8 cellular contexts compared by ENCODE assay signal in genomic region chr7:30062587-30062986, GRCh38. TPM values are rescaled to one million over a fixed set of nuclear protein-coding genes. Genes with fewer than 3 reads are reported as not detected.
DNase-seq lines count a peak whose midpoint lies in the region; ATAC-seq, FAIRE-seq and TF ChIP-seq lines count a peak whose summit lies in the region.

No MANE protein-coding gene starts in this region.

- no peaks in the 10 kb centered on the region for H3K9me3 ChIP-seq in left lung

- H3K27me3 ChIP-seq in bronchial epithelial cell (ENCODE audit: control insufficient read depth, insufficient read depth, low read length) (no peaks in the 10 kb centered on the region), left lung (no peaks in the 10 kb centered on the region)

- peaks cover 0 to under 1% of the 10 kb centered on the region in 2 donors for H3K4me1 ChIP-seq in left lung

- DNase-seq in Daoy (ENCODE audit: low read depth) (peak; percentile 36), H54 (ENCODE audit: insufficient read length, low spot score) (no peak), NCI-H460 (ENCODE audit: extremely low read depth, low read depth) (peak; percentile 20), bronchial epithelial cell (ENCODE audit: low read depth) (peak; percentile 22), left lung (no peak)

- H3K4me3 ChIP-seq in bronchial epithelial cell (ENCODE audit: low read depth, low read length), result no peak overlapping the region
- no peak overlapping the region for H3K4me3 ChIP-seq in left lung

- no peak for TF ChIP-seq POLR2A in H54 (IDR thresholded peaks at IDR 0.05; ENCODE audit: low read depth, low read length)

- intact Hi-C loops in left lung (cut with DNase I), result loop anchor here in 1 of 2 donors (10.0 kb wide), 1 partner anchor 318 kb away; no protein-coding TSS in a partner anchor

- no peak for TF ChIP-seq CTCF in bronchial epithelial cell (IDR thresholded peaks at IDR 0.05; ENCODE audit: insufficient read depth, low read length, severe bottlenecking)
- TF ChIP-seq CTCF in left lung (IDR thresholded peaks at IDR 0.05), result peak in 1 of 2 donors; percentile 40

- ATAC-seq in left lung, result peak; percentile 89
- ATAC-seq in HG03025 (IDR thresholded peaks at IDR 0.05; ENCODE audit: low FRiP score, unreplicated experiment), result no peak
- no peak for ATAC-seq in GM18519 (IDR thresholded peaks at IDR 0.05; ENCODE audit: low FRiP score, unreplicated experiment)
- no peak for ATAC-seq in GM19395 (IDR thresholded peaks at IDR 0.05; ENCODE audit: unreplicated experiment)

- FAIRE-seq in H54 (lab: Jason Lieb, UNC) (peak; percentile 67), bronchial epithelial cell (lab: Jason Lieb, UNC) (no peak)

- no peak overlapping the region for H3K27ac ChIP-seq in left lung

- peaks cover 2% of the 10 kb centered on the region for H3K36me3 ChIP-seq in bronchial epithelial cell (ENCODE audit: control insufficient read depth, insufficient read depth, low read length)
- peaks cover 0 to 5% of the 10 kb centered on the region in 2 donors for H3K36me3 ChIP-seq in left lung

RNA-seq across cellular contexts. Expression of gene PLEKHA8, which starts 34.4 kb away (rescaled TPM):
- 21.0 and 23.2 TPM in 2 replicates for total RNA-seq in Daoy (2014; rRNA removed; shearing (Covaris generic))
- 15.5 and 18.3 TPM in 2 replicates for total RNA-seq in NCI-H460 (2014; rRNA removed; shearing (Covaris generic))
- polyA plus RNA-seq in NCI-H460 (2014; cell fraction: nucleus; rRNA removed), result 8.3 and 12.0 TPM in 2 replicates
- total RNA-seq in bronchial epithelial cell (17.0 and 17.1 TPM in 2 replicates), left lung (10 to 100 TPM in 1 of 2 donors, 1 to 10 TPM in 1; 9.8 to 13.2 TPM)

RNA-seq across cellular contexts. Expression of gene FKBP14, which starts 36.1 kb away (rescaled TPM):
- total RNA-seq in Daoy (2014; rRNA removed; shearing (Covaris generic)), result 47.3 and 54.4 TPM in 2 replicates
- total RNA-seq in NCI-H460 (2014; rRNA removed; shearing (Covaris generic)), result 36.3 and 40.8 TPM in 2 replicates
- polyA plus RNA-seq in NCI-H460 (2014; cell fraction: nucleus; rRNA removed), result 16.1 and 22.3 TPM in 2 replicates
- 20.0 and 20.5 TPM in 2 replicates for total RNA-seq in bronchial epithelial cell
- total RNA-seq in left lung, result 10 to 100 TPM; 26.7 to 32.6 TPM

Comparison
In these comparisons a context has a peak if more than half of its experiments do, and no peak if none do; other contexts are left out.
1. DNase-seq: peak in Daoy (single experiment), NCI-H460 (single experiment) and bronchial epithelial cell (single experiment); none in H54 (single experiment) and left lung (0 of 2).